Comparison of ENCODE assay signal across 18 cellular contexts in the genomic region with DNA sequence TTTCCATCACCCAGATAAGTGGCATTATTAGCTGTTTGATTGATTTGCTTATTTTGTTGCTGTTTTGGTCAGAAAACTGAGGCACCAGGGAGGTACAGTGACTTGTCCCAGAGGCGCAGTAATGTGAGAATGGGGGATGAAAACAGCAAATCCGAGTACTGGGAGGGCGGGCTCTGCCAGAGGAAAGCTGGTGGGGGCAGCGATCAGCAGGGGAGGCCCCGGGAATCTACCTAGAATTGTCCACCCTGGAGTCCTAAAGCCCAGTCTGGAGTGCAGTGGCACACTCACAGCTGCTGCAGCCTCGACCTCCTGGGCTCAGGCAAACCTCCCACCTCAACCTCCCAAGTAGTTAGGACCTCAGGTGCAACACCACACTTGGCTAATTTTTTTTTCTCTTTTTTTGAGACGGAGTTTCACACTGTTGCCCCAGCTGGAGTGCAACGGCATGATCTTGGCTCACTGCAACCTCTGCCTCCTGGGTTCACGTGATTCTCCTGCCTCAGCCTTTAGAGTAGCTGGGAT. TPM values are rescaled to one million over a fixed set of nuclear protein-coding genes. Genes with fewer than 3 reads are reported as not detected.
DNase-seq lines count a peak whose midpoint lies in the region; ATAC-seq and TF ChIP-seq lines count a peak whose summit lies in the region.
"Had no signal": no experiment of that assay in that cellular context is flagged by ENCODE, and none has a peak within 500 bp of the region (broad histone marks: within the 10 kb centered on the region; RNA-seq: fewer than 3 reads in every experiment).

No MANE protein-coding gene starts in this region.

- H4K8ac ChIP-seq in neuronal stem cell (ENCODE audit: low read depth, low read length) = no peak overlapping the region

- peak overlapping the region; percentile 61 for H2BK120ac ChIP-seq in neuronal stem cell (ENCODE audit: low read depth, low read length)

- H2BK12ac ChIP-seq in neuronal stem cell (ENCODE audit: low read length) = no peak overlapping the region

- no peak overlapping the region for H3K23ac ChIP-seq in neuronal stem cell (ENCODE audit: low read depth, low read length, poor library complexity)

- no peaks in the 10 kb centered on the region for H3K36me3 Mint-ChIP-seq in dendritic cell treated with granulocyte-macrophage colony-stimulating factor and Interleukin-4, amounts not matched to agents 40 ng/mL and 50 ng/mL, for 4 days (ENCODE audit: low read depth)
- no peaks in the 10 kb centered on the region for H3K36me3 Mint-ChIP-seq in naive thymus-derived CD8-positive, alpha-beta T cell
- H3K36me3 Mint-ChIP-seq: IgD-negative memory B cell had no signal

- no peak overlapping the region for H3K4me3 Mint-ChIP-seq in dendritic cell treated with granulocyte-macrophage colony-stimulating factor and Interleukin-4, amounts not matched to agents 40 ng/mL and 50 ng/mL, for 4 days
- no peak overlapping the region for H3K4me3 Mint-ChIP-seq in naive thymus-derived CD8-positive, alpha-beta T cell
- H3K4me3 Mint-ChIP-seq: CD4-positive, alpha-beta T cell; IgD-negative memory B cell had no signal

- H2BK15ac ChIP-seq in neuronal stem cell (ENCODE audit: low read length) = peak overlapping the region; percentile 47

- no peak overlapping the region for H3K4me3 ChIP-seq in H7 (ENCODE audit: insufficient read depth, low read depth, low read length)
- no peak overlapping the region for H3K4me3 ChIP-seq in NT2/D1 (ENCODE audit: insufficient read length, low read depth)
- H3K4me3 ChIP-seq in neuronal stem cell (ENCODE audit: low read length in 2 of 2) = no peak overlapping the region
- H3K4me3 ChIP-seq in mucosa of descending colon = no peak overlapping the region
- H3K4me3 ChIP-seq: GM12878, GM23248 had no signal

- H2BK5ac ChIP-seq in neuronal stem cell (ENCODE audit: low read length) = no peak overlapping the region

- H3K9ac ChIP-seq in NT2/D1 (ENCODE audit: insufficient read length, low read depth) = peak overlapping the region; percentile 57
- no peak overlapping the region for H3K9ac ChIP-seq in neuronal stem cell (ENCODE audit: low read depth, low read length, poor library complexity)
- H3K9ac ChIP-seq: GM23248 had no signal

- H3K18ac ChIP-seq in neuronal stem cell (ENCODE audit: low read length) = peak overlapping the region; percentile 76

- no peak for ATAC-seq in mucosa of descending colon
- no peak for ATAC-seq in naive thymus-derived CD8-positive, alpha-beta T cell
- ATAC-seq: GM12878 had no signal

- H3K36me3 ChIP-seq in H7 (replicated peaks; ENCODE audit: control insufficient read depth, insufficient read depth, low read length) (no peaks in the 10 kb centered on the region), NT2/D1 (ENCODE audit: insufficient read depth, insufficient read length, low read length) (no peaks in the 10 kb centered on the region), neuronal stem cell (replicated peaks in 1 of 2; ENCODE audit: control insufficient read depth in 2 of 2, insufficient read depth in 2 of 2, low read length in 2 of 2) (no peaks in the 10 kb centered on the region), mucosa of descending colon (ENCODE audit: low read depth) (no peaks in the 10 kb centered on the region)

- H3K4me2 ChIP-seq in neuronal stem cell (ENCODE audit: insufficient read depth, low read length, poor library complexity, severe bottlenecking) = no peak overlapping the region

- no peaks in the 10 kb centered on the region for H3K9me3 Mint-ChIP-seq in dendritic cell treated with granulocyte-macrophage colony-stimulating factor and Interleukin-4, amounts not matched to agents 40 ng/mL and 50 ng/mL, for 4 days
- H3K9me3 Mint-ChIP-seq in naive thymus-derived CD8-positive, alpha-beta T cell = no peaks in the 10 kb centered on the region
- H3K9me3 Mint-ChIP-seq: CD4-positive, alpha-beta T cell; IgD-negative memory B cell had no signal

- no peak overlapping the region for H3K27ac ChIP-seq in neuronal stem cell (replicated peaks; ENCODE audit: low read length)
- H3K27ac ChIP-seq: GM23248 had no signal

- H3K27me3 Mint-ChIP-seq in dendritic cell treated with granulocyte-macrophage colony-stimulating factor and Interleukin-4, amounts not matched to agents 40 ng/mL and 50 ng/mL, for 4 days = peaks cover 12% of the 10 kb centered on the region
- no peaks in the 10 kb centered on the region for H3K27me3 Mint-ChIP-seq in naive thymus-derived CD8-positive, alpha-beta T cell
- H3K27me3 Mint-ChIP-seq: CD4-positive, alpha-beta T cell had no signal

- H3K79me1 ChIP-seq in neuronal stem cell (ENCODE audit: low read depth, low read length) = no peaks in the 10 kb centered on the region

- peak overlapping the region; percentile 31 for H3K27ac Mint-ChIP-seq in dendritic cell treated with granulocyte-macrophage colony-stimulating factor and Interleukin-4, amounts not matched to agents 40 ng/mL and 50 ng/mL, for 4 days
- H3K27ac Mint-ChIP-seq in naive thymus-derived CD8-positive, alpha-beta T cell = peak overlapping the region in 1 of 10 donors; percentile 56
- H3K27ac Mint-ChIP-seq: CD4-positive, alpha-beta T cell; IgD-negative memory B cell had no signal

- no CpG with 5 or more reads among the region's 9 CpGs for WGBS in neuronal stem cell (ENCODE audit: extremely low coverage in 2 of 2, insufficient read length in 2 of 2, insufficient replicate concordance in 1 of 2), 2 donors

- H3K4me1 Mint-ChIP-seq in dendritic cell treated with granulocyte-macrophage colony-stimulating factor and Interleukin-4, amounts not matched to agents 40 ng/mL and 50 ng/mL, for 4 days (ENCODE audit: low read depth) = peaks cover 24% of the 10 kb centered on the region
- H3K4me1 Mint-ChIP-seq in naive thymus-derived CD8-positive, alpha-beta T cell = peaks cover 4 to 9% (median 8%) of the 10 kb centered on the region in 4 donors

- DNase-seq in H7 (peak; percentile 68), NT2/D1 (ENCODE audit: low read depth, low spot score) (no peak), neuronal stem cell (ENCODE audit: low spot score) (no peak), T-helper 9 cell (no peak), mucosa of descending colon (no peak), DMS153 treated with DMSO at 0.1 percent for 48 hours (lab: John Stamatoyannopoulos, UW; ENCODE audit: unreplicated experiment) (no peak)
- no peak for DNase-seq in naive thymus-derived CD8-positive, alpha-beta T cell
- DNase-seq: ACHN; C1 segment of cervical spinal cord; Calu3; CD4-positive, alpha-beta T cell; DMS 273 treated with DMSO at 0.1 percent for 48 hours; DMS79; GM23248; HCEC 1CT had no signal

- no peak overlapping the region for H3K14ac ChIP-seq in neuronal stem cell (ENCODE audit: low read length)

- intact Hi-C loops in dendritic cell treated with granulocyte-macrophage colony-stimulating factor and Interleukin-4, amounts not matched to agents 40 ng/mL and 50 ng/mL, for 4 days (cut with micrococcal nuclease) = no loop called here
- intact Hi-C loops in mucosa of descending colon (cut with DNase I, micrococcal nuclease) = no loop called here

- no peak for TF ChIP-seq CTCF in mucosa of descending colon (IDR thresholded peaks at IDR 0.05)

- H4K91ac ChIP-seq in neuronal stem cell (ENCODE audit: low read depth, low read length, poor library complexity) = no peak overlapping the region

- H3K27me3 ChIP-seq in H7 (ENCODE audit: control insufficient read depth, insufficient read depth, low read length) (no peaks in the 10 kb centered on the region), NT2/D1 (ENCODE audit: insufficient read depth, insufficient read length) (no peaks in the 10 kb centered on the region), neuronal stem cell (ENCODE audit: control insufficient read depth in 3 of 3, insufficient read depth in 3 of 3, low read depth in 1 of 3, low read length in 3 of 3) (no peaks in the 10 kb centered on the region)

- H3K4ac ChIP-seq in neuronal stem cell (ENCODE audit: low read length) = no peak overlapping the region

- H3K4me1 ChIP-seq in NT2/D1 (ENCODE audit: insufficient read depth, insufficient read length) (peaks cover 34% of the 10 kb centered on the region), neuronal stem cell (ENCODE audit: control insufficient read depth in 2 of 2, insufficient read depth in 1 of 2, low read depth in 1 of 2, low read length in 2 of 2) (peaks cover 13 to 18% of the 10 kb centered on the region in 2 donors), mucosa of descending colon (ENCODE audit: low read depth) (peaks cover 2% of the 10 kb centered on the region)

- no peak overlapping the region for H2AFZ ChIP-seq in neuronal stem cell (ENCODE audit: low read length)
- H2AFZ ChIP-seq: GM23248 had no signal

- no peak overlapping the region for H2AK5ac ChIP-seq in neuronal stem cell (ENCODE audit: low read depth, low read length)

- H3K9me3 ChIP-seq in NT2/D1 (ENCODE audit: insufficient read depth, low read length) (no peaks in the 10 kb centered on the region), neuronal stem cell (replicated peaks in 1 of 2; ENCODE audit: control insufficient read depth in 2 of 2, insufficient read depth in 1 of 2, low read depth in 1 of 2, low read length in 2 of 2) (no peaks in the 10 kb centered on the region), mucosa of descending colon (no peaks in the 10 kb centered on the region)

- POLR2A ChIA-PET in naive thymus-derived CD8-positive, alpha-beta T cell (lab: Charles Lee) = interaction anchor here (0.6 to 1.9 kb wide), 5 partner anchors 16 to 78 kb away, joined by 3 to 9 read pairs (median 4); a partner anchor contains a TSS

RNA-seq across cellular contexts. Expression of a gene that starts 17.0 kb away (rescaled TPM):
- 2,153 and 2,302 TPM in 2 replicates for total RNA-seq in H7 (2014; rRNA removed; shearing (Covaris generic))
- 3,606 TPM for polyA plus RNA-seq in neuronal stem cell (2013, experiment 1 of 2)
- 3,678 TPM for polyA plus RNA-seq in neuronal stem cell (2013, experiment 2 of 2)
- total RNA-seq in mucosa of descending colon = 1,000 to 10,000 TPM in 1 of 3 donors, 100 to 1,000 TPM in 2; 838 to 1,158 (median 963) TPM
- 1,000 to 10,000 TPM; 1,008 to 1,051 TPM for total RNA-seq in naive thymus-derived CD8-positive, alpha-beta T cell
- polyA plus RNA-seq in naive thymus-derived CD8-positive, alpha-beta T cell = 1,000 to 10,000 TPM; 1,851 to 2,224 (median 2,052) TPM
